9 cellular contexts compared by ENCODE assay signal in genomic region chr16:81608515-81609209, GRCh38.
DNase-seq lines count a peak whose midpoint lies in the region; ATAC-seq and TF ChIP-seq lines count a peak whose summit lies in the region.
"Had no signal": no experiment of that assay in that cellular context is flagged by ENCODE, and none has a peak within 500 bp of the region (broad histone marks: within the 10 kb centered on the region; RNA-seq: fewer than 3 reads in every experiment).

No MANE protein-coding gene starts in this region.

- TF ChIP-seq CTCF in Caco-2 (IDR thresholded peaks at IDR 0.05; ENCODE audit: insufficient read depth in 1 of 2, low read depth in 1 of 2, low read length in 1 of 2, severe bottlenecking in 1 of 2, unreplicated experiment in 1 of 2) (no peak), dorsolateral prefrontal cortex (IDR thresholded peaks at IDR 0.05 in 54 of 56, conservative IDR thresholded peaks at IDR 0.05 in 2 of 56; ENCODE audit: low read depth in 1 of 56, partially characterized antibody in 56 of 56) (no peak), neutrophil (IDR thresholded peaks at IDR 0.05) (no peak)

- intact Hi-C loops in Caco-2 (cut with micrococcal nuclease; ENCODE audit: unreplicated experiment), result no loop called here
- intact Hi-C loops in dorsolateral prefrontal cortex (cut with DNase I), result no loop called here
- intact Hi-C loops in activated naive CD4-positive, alpha-beta T cell treated with anti-CD3 and anti-CD28 coated beads for 36 hours (cut with micrococcal nuclease), result no loop called here

- H3K27me3 ChIP-seq in Caco-2 (replicated peaks; ENCODE audit: control insufficient read depth, insufficient read depth, low read length), result no peaks in the 10 kb centered on the region
- H3K27me3 ChIP-seq in dorsolateral prefrontal cortex, result no peaks in the 10 kb centered on the region
- no peaks in the 10 kb centered on the region for H3K27me3 ChIP-seq in neutrophil

- H3K9me3 ChIP-seq in Caco-2 (no peaks in the 10 kb centered on the region), neutrophil (no peaks in the 10 kb centered on the region)
- H3K9me3 ChIP-seq: SK-N-SH had no signal

- POLR2A ChIA-PET in Caco-2 (lab: Charles Lee), result no interaction called here

- H3K4me3 Mint-ChIP-seq in Caco-2 (ENCODE audit: unreplicated experiment), result no peak overlapping the region
- H3K4me3 Mint-ChIP-seq in activated naive CD4-positive, alpha-beta T cell treated with anti-CD3 and anti-CD28 coated beads for 36 hours, result no peak overlapping the region

- no peak for ATAC-seq in GM21825 (IDR thresholded peaks at IDR 0.05; ENCODE audit: unreplicated experiment)

- H3K4me1 ChIP-seq in Caco-2 (no peaks in the 10 kb centered on the region), neutrophil (ENCODE audit: control insufficient read depth in 1 of 2, insufficient read depth in 1 of 2, low read depth in 1 of 2, low read length in 1 of 2) (peaks cover 14% of the 10 kb centered on the region in 2 experiments)

- in situ Hi-C loops in KBM-7 (cut with MboI; ENCODE audit: low pct_unique_long_range_greater_than_20kb, low sequenced_read_pairs), result no loop called here

- peaks cover 6% of the 10 kb centered on the region for H3K4me1 Mint-ChIP-seq in Caco-2 (ENCODE audit: low read depth, unreplicated experiment)
- H3K4me1 Mint-ChIP-seq in activated naive CD4-positive, alpha-beta T cell treated with anti-CD3 and anti-CD28 coated beads for 36 hours (ENCODE audit: low read depth), result no peaks in the 10 kb centered on the region

- no peaks in the 10 kb centered on the region for H3K27me3 Mint-ChIP-seq in Caco-2 (ENCODE audit: insufficient read depth, unreplicated experiment)
- no peaks in the 10 kb centered on the region for H3K27me3 Mint-ChIP-seq in activated naive CD4-positive, alpha-beta T cell treated with anti-CD3 and anti-CD28 coated beads for 36 hours (ENCODE audit: low read depth)

- H3K9me3 Mint-ChIP-seq in Caco-2 (ENCODE audit: unreplicated experiment), result no peaks in the 10 kb centered on the region
- no peaks in the 10 kb centered on the region for H3K9me3 Mint-ChIP-seq in activated naive CD4-positive, alpha-beta T cell treated with anti-CD3 and anti-CD28 coated beads for 36 hours

- DNase-seq in Caco-2 (no peak), KBM-7 (peak; percentile 58), dorsolateral prefrontal cortex (peak in 2 of 10 donors; percentile 26 to 57)
- DNase-seq in stimulated activated CD4-positive, alpha-beta T cell treated with anti-CD3 and anti-CD28 coated beads, Interleukin-2, amount 100 ng/mL, for 24 hours, result no peak
- no peak for DNase-seq in activated T-cell treated with anti-CD3 and anti-CD28 coated beads, Interleukin-2, amount 50 U/mL, for 48 hours
- no peak for DNase-seq in activated naive CD4-positive, alpha-beta T cell treated with anti-CD3 and anti-CD28 coated beads for 36 hours
- DNase-seq: SK-N-SH had no signal

- CTCF ChIA-PET in Caco-2 (lab: Charles Lee), result no interaction called here
- CTCF ChIA-PET in activated naive CD4-positive, alpha-beta T cell treated with anti-CD3 and anti-CD28 coated beads for 36 hours (lab: Charles Lee), result no interaction called here

- H3K4me3 ChIP-seq in Caco-2 (ENCODE audit: low read depth, low read length) (no peak overlapping the region), dorsolateral prefrontal cortex (no peak overlapping the region), neutrophil (ENCODE audit: low read depth in 1 of 2, low read length in 1 of 2) (no peak overlapping the region)

- peaks cover 22% of the 10 kb centered on the region for H3K36me3 Mint-ChIP-seq in Caco-2 (ENCODE audit: insufficient read depth, unreplicated experiment)
- peaks cover 4% of the 10 kb centered on the region for H3K36me3 Mint-ChIP-seq in activated naive CD4-positive, alpha-beta T cell treated with anti-CD3 and anti-CD28 coated beads for 36 hours (ENCODE audit: low read depth)

- peak overlapping the region; percentile 4 for H3K27ac Mint-ChIP-seq in Caco-2 (ENCODE audit: unreplicated experiment)
- no peak overlapping the region for H3K27ac Mint-ChIP-seq in activated naive CD4-positive, alpha-beta T cell treated with anti-CD3 and anti-CD28 coated beads for 36 hours

- H3K36me3 ChIP-seq in Caco-2 (ENCODE audit: control insufficient read depth, insufficient read depth, low read length), result peaks cover 1% of the 10 kb centered on the region; the same call in 1 of the 2 replicates
- peaks cover 61% of the 10 kb centered on the region for H3K36me3 ChIP-seq in neutrophil

- BruUV-seq in Caco-2 (replicated peaks; lab: Mats Ljungman, UMichigan), result no TSS peak

- H3K27ac ChIP-seq in dorsolateral prefrontal cortex (peak overlapping the region in 33 of 59 donors; percentile 1 to 84 (median 41)), neutrophil (peak overlapping the region; percentile 76)
